20 cellular contexts compared by ENCODE assay signal in the genomic region with DNA sequence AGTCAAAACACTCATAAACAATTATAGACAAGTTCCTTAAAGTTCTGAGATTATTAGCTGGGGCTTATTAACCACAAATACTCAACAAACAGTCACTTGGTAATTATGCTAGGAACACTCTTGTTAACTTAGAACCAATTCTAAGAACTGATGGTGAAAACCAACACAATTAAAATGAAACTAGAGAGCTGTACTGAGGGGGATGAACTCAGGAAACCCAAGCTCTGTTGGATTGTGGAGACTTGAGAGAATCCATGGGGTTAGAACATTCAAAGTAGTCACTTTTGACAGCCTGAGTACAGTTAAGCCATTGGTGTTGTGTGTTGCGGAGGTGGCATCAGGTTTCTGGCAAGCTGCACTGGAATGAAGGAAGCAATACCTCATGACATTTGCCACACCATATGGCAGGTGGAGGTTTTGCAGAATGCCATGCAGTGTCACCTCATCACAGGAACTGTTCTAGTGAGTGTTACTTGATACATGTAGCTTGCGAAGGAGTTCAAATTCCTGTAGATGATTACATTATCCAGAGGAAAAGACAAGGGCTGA.
DNase-seq lines count a peak whose midpoint lies in the region; ATAC-seq lines count a peak whose summit lies in the region.
"Had no signal": no experiment of that assay in that cellular context is flagged by ENCODE, and none has a peak within 500 bp of the region (broad histone marks: within the 10 kb centered on the region; RNA-seq: fewer than 3 reads in every experiment).

No MANE protein-coding gene starts in this region.

- DNase-seq in left ventricle myocardium superior (no peak), cardiac septum (ENCODE audit: low spot score) (no peak), NCI-H524 (lab: John Stamatoyannopoulos, UW) (peak; percentile 86 to 95), inferior parietal cortex (ENCODE audit: extremely low spot score) (peak; percentile 4), T-helper 17 cell (no peak)
- DNase-seq: activated CD4-positive, alpha-beta T cell treated with anti-CD3 and anti-CD28 coated beads, Interleukin-2, amount 50 U/mL, for 48 hours; H7; head of caudate nucleus; NCI-H1105 treated with DMSO at 0.1 percent for 48 hours; NCI-H2227 treated with DMSO at 0.1 percent for 48 hours; stimulated activated CD4-positive, alpha-beta T cell treated with anti-CD3 and anti-CD28 coated beads, Interleukin-2, amount 100 ng/mL, for 48 hours; stimulated activated naive CD4-positive, alpha-beta T cell; testis had no signal

- no peaks in the 10 kb centered on the region for H3K9me3 ChIP-seq in T-helper 17 cell (ENCODE audit: control insufficient read depth, low read length, poor library complexity, severe bottlenecking)
- H3K9me3 ChIP-seq: testis, vagina had no signal

- ATAC-seq in left ventricle myocardium superior (peak; percentile 23), GM21390 (IDR thresholded peaks at IDR 0.05; ENCODE audit: unreplicated experiment) (no peak), T-helper 17 cell (no peak), GM21825 (IDR thresholded peaks at IDR 0.05; ENCODE audit: unreplicated experiment) (no peak), esophagus mucosa (no peak)
- ATAC-seq: left lobe of liver had no signal

- no peak overlapping the region for H3K27ac Mint-ChIP-seq in T-helper 17 cell

- no peaks in the 10 kb centered on the region for H3K4me1 Mint-ChIP-seq in T-helper 17 cell
- H3K4me1 Mint-ChIP-seq: neural crest cell had no signal

- peaks cover 22% of the 10 kb centered on the region for H3K27me3 Mint-ChIP-seq in T-helper 17 cell

- no peaks in the 10 kb centered on the region for H3K36me3 Mint-ChIP-seq in T-helper 17 cell (ENCODE audit: low read depth)
- H3K36me3 Mint-ChIP-seq: brain had no signal

- H3K4me3 Mint-ChIP-seq in T-helper 17 cell: no peak overlapping the region
- H3K4me3 Mint-ChIP-seq: brain, neural crest cell had no signal

- intact Hi-C loops in left ventricle myocardium superior (cut with micrococcal nuclease): no loop called here
- intact Hi-C loops in cardiac septum (cut with DNase I): no loop called here

Comparison
In these comparisons a context has a peak if more than half of its experiments do, and no peak if none do; other contexts are left out.
1. DNase-seq: peak in NCI-H524 (2 of 2) and inferior parietal cortex (single experiment); none in left ventricle myocardium superior (single experiment), cardiac septum (single experiment) and T-helper 17 cell (0 of 3).